In the genomic region with DNA sequence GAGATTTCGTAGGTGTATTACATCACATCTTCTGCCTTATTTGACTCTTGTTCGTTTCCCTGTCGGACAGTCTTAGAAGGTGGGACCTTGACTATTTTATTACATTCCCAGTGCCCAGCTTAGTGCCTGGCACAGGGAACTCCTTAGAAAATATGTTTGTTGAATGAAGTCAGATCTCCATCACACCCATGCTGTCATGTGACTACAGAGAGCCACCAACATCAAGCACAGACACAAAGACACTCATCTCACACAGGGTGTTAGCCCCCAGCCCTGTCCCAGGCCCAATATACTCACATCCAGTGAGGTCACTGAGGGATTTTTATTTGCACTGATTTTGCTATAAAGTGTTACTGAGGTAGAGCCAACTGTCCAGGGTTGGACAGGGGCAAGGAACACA, we compare ENCODE assay signal across 8 cellular contexts. TPM values are rescaled to one million over a fixed set of nuclear protein-coding genes. Genes with fewer than 3 reads are reported as not detected.
DNase-seq lines count a peak whose midpoint lies in the region; ATAC-seq and TF ChIP-seq lines count a peak whose summit lies in the region.

No MANE protein-coding gene starts in this region.

- no peak overlapping the region for H2AFZ ChIP-seq in Loucy (ENCODE audit: low read length)

- peaks cover 5% of the 10 kb centered on the region; the same call in 1 of the 2 replicates for H4K20me1 ChIP-seq in BLaER1
- peaks cover 7% of the 10 kb centered on the region for H4K20me1 ChIP-seq in Loucy (ENCODE audit: insufficient read depth, low read length, poor library complexity, severe bottlenecking)

- H3K9me3 ChIP-seq in BLaER1 (no peaks in the 10 kb centered on the region), Loucy (ENCODE audit: insufficient read depth, low read depth, low read length) (no peaks in the 10 kb centered on the region)

- H3F3A ChIP-seq in Loucy (ENCODE audit: low read depth): no peaks in the 10 kb centered on the region

- H3K4me1 Mint-ChIP-seq in neural crest cell: peaks cover 35% of the 10 kb centered on the region

- H3K36me3 ChIP-seq in BLaER1: 0 out of 2 replicates have a peak, but pooled peaks cover 1% of the 10 kb centered on the region
- no peaks in the 10 kb centered on the region for H3K36me3 ChIP-seq in Loucy (ENCODE audit: insufficient read depth, low read length)

- H3K27ac Mint-ChIP-seq in neural crest cell (ENCODE audit: unreplicated experiment): peak overlapping the region; percentile 97

- no peaks in the 10 kb centered on the region for H3K27me3 Mint-ChIP-seq in neural crest cell (ENCODE audit: low read depth)

- H3K27me3 ChIP-seq in BLaER1: peaks cover 7% of the 10 kb centered on the region; the same call in 1 of the 2 replicates
- peaks cover 5% of the 10 kb centered on the region for H3K27me3 ChIP-seq in Loucy (ENCODE audit: insufficient read depth, low read length, poor library complexity, severe bottlenecking)

- H3K9me2 ChIP-seq in Loucy (replicated peaks; ENCODE audit: low read depth, low read length): no peaks in the 10 kb centered on the region

- no peak overlapping the region for H3K9ac ChIP-seq in BLaER1
- H3K9ac ChIP-seq in Loucy (ENCODE audit: low read depth, low read length, poor library complexity, severe bottlenecking): peak overlapping the region; percentile 99

- no peak for TF ChIP-seq CTCF in Loucy (conservative IDR thresholded peaks at IDR 0.05; ENCODE audit: low read length)
- no peak for TF ChIP-seq CTCF in coronary artery (IDR thresholded peaks at IDR 0.05)
- no peak for TF ChIP-seq CTCF in neural crest cell (conservative IDR thresholded peaks at IDR 0.05)

- ATAC-seq in HG03095 (IDR thresholded peaks at IDR 0.05; ENCODE audit: unreplicated experiment): no peak

- H3K79me2 ChIP-seq in Loucy (ENCODE audit: insufficient read depth, low read length): peaks cover 46% of the 10 kb centered on the region

- H3K27ac ChIP-seq in BLaER1: peak overlapping the region; percentile 93; the same call in 1 of the 2 replicates
- H3K27ac ChIP-seq in coronary artery: peak overlapping the region; percentile 87 to 92

- H3K4me3 Mint-ChIP-seq in neural crest cell: peak overlapping the region; percentile 97

- H3K4me1 ChIP-seq in BLaER1 (peaks cover 21% of the 10 kb centered on the region), Loucy (ENCODE audit: insufficient read depth, low read length, poor library complexity, severe bottlenecking) (peaks cover 43% of the 10 kb centered on the region)

- no peak for DNase-seq in coronary artery (ENCODE audit: low spot score)
- no peak for DNase-seq in neural crest cell (ENCODE audit: low read depth, low spot score)
- DNase-seq in NOMO-1 (lab: John Stamatoyannopoulos, UW; ENCODE audit: unreplicated experiment in 2 of 2): no peak
- DNase-seq in retina: no peak
- DNase-seq in SIG-M5 treated with dmso at 0.1 percent for 504 hours (lab: John Stamatoyannopoulos, UW; ENCODE audit: unreplicated experiment): no peak

- no peak overlapping the region; the same call in 1 of the 2 replicates for H3K4me3 ChIP-seq in BLaER1
- H3K4me3 ChIP-seq in Loucy (ENCODE audit: low read length, poor library complexity, severe bottlenecking): peak overlapping the region; percentile 97
- peak overlapping the region; percentile 90 for H3K4me3 ChIP-seq in coronary artery

- no peaks in the 10 kb centered on the region for H3K9me3 Mint-ChIP-seq in neural crest cell

- H3K4me2 ChIP-seq in BLaER1: peak overlapping the region; percentile 91
- H3K4me2 ChIP-seq in Loucy (ENCODE audit: low read depth, low read length, poor library complexity, severe bottlenecking): peak overlapping the region; percentile 74

- peaks cover 3% of the 10 kb centered on the region for H3K36me3 Mint-ChIP-seq in neural crest cell (ENCODE audit: low read depth)

RNA-seq across cellular contexts. Expression of gene SRA1, which starts 0.7 kb away (rescaled TPM):
- total RNA-seq in neural crest cell: 34.7 and 36.3 TPM in 2 replicates

RNA-seq across cellular contexts. Expression of gene APBB3, which starts 6.4 kb away (rescaled TPM):
- 36.2 TPM in 2 replicates for total RNA-seq in neural crest cell

RNA-seq across cellular contexts. Expression of gene SLC35A4, which starts 6.7 kb away (rescaled TPM):
- total RNA-seq in neural crest cell: 99.4 and 106 TPM in 2 replicates

RNA-seq across cellular contexts. Expression of gene EIF4EBP3, which starts 10.5 kb away (rescaled TPM):
- 8.4 and 10.3 TPM in 2 replicates for total RNA-seq in neural crest cell
